Comparison of ENCODE assay signal across 8 cellular contexts in the genomic region with DNA sequence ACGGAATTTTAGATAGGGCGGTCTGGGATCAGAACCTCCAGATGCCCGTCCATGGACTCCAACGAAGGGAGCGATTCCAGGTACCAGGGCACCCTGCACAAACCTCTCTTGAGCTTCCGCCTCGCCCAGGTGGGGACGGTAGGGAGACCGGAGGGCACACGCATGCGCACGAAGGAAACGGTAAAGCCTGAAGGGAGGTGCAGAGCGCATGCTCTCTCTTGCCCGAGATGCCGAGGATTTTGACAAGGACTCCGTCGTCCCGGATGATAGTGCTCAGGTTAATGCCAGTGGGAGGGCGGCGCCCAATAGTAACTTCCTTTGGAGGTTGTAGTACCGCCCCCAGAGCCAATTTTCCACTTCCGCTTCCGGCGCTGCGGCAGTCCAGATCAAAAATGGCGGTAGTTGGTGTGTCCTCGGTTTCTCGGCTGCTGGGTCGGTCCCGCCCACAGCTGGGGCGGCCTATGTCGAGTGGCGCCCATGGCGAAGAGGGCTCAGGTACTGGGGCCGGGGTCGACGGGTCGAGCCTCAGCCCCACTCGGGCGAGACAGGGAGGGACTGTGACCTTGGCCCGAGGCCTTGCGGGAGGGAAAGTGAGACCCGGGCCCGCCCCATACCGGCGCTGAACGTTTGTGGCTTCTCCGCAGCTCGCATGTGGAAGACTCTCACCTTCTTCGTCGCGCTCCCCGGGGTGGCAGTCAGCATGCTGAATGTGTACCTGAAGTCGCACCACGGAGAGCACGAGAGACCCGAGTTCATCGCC. TPM values are rescaled to one million over a fixed set of nuclear protein-coding genes. Genes with fewer than 3 reads are reported as not detected.
DNase-seq lines count a peak whose midpoint lies in the region; ATAC-seq and TF ChIP-seq lines count a peak whose summit lies in the region.

A gene (plus strand): TSS at position 379 of the 760 bp plus-strand sequence. CDS start 14 bp downstream, at position 393.

- H3K4me1 Mint-ChIP-seq in type B pancreatic cell (ENCODE audit: unreplicated experiment), result peaks cover 17% of the 10 kb centered on the region

- H3K9me3 ChIP-seq in adipocyte (ENCODE audit: control insufficient read depth, low read length), result no peaks in the 10 kb centered on the region

- H3K36me3 ChIP-seq in adipocyte (ENCODE audit: control insufficient read depth, insufficient read depth, low read length, severe bottlenecking), result peaks cover 13% of the 10 kb centered on the region

- H3K27me3 ChIP-seq in adipocyte (replicated peaks; ENCODE audit: control insufficient read depth, insufficient read depth, low read length), result no peaks in the 10 kb centered on the region

- peak within 1 kb of the TSS; percentile 80 for H3K4me3 ChIP-seq in GM12875 (ENCODE audit: low read depth, low read length)
- peak within 1 kb of the TSS; percentile 93 for H3K4me3 ChIP-seq in adipocyte (ENCODE audit: low read length)

- no peaks in the 10 kb centered on the region for H3K9me3 Mint-ChIP-seq in type B pancreatic cell

- TF ChIP-seq CTCF in GM12875 (IDR thresholded peaks at IDR 0.05; ENCODE audit: borderline replicate concordance, insufficient read depth, low read depth, low read length), result no peak
- TF ChIP-seq CTCF in type B pancreatic cell (conservative IDR thresholded peaks at IDR 0.05), result no peak

- intact Hi-C loops in cardiac septum (cut with DNase I), result no loop called here

- no peaks in the 10 kb centered on the region for H3K36me3 Mint-ChIP-seq in type B pancreatic cell

- peak within 1 kb of the TSS; percentile 88 for H3K9ac ChIP-seq in adipocyte (ENCODE audit: low read length)

- DNase-seq in NCI-H1436 (lab: John Stamatoyannopoulos, UW) (peak; percentile 99), T follicular helper cell (ENCODE audit: low read depth) (peak; percentile 95), adipocyte (ENCODE audit: low read depth) (peak; percentile 98), cardiac septum (ENCODE audit: low spot score) (peak; percentile 97), pons (ENCODE audit: low spot score) (peak; percentile 96), type B pancreatic cell (ENCODE audit: extremely low spot score, unreplicated experiment) (peak; percentile 94)

- peak within 1 kb of the TSS; percentile 85 for H3K27ac Mint-ChIP-seq in type B pancreatic cell

- no peaks in the 10 kb centered on the region for H3K27me3 Mint-ChIP-seq in type B pancreatic cell

- H3K4me3 Mint-ChIP-seq in type B pancreatic cell, result peak within 1 kb of the TSS; percentile 99

- H3K4me1 ChIP-seq in adipocyte (ENCODE audit: control insufficient read depth, insufficient read depth, low read length), result peaks cover 13% of the 10 kb centered on the region

- peak; percentile 98 for ATAC-seq in HG02798 (IDR thresholded peaks at IDR 0.05; ENCODE audit: poor library complexity, unreplicated experiment)

RNA-seq across cellular contexts. Expression of the gene that starts here (rescaled TPM):
- total RNA-seq in cardiac septum (232 TPM), type B pancreatic cell (ENCODE audit: low replicate concordance) (400 and 501 TPM in 2 replicates)

Comparison
In these comparisons a context has a peak if more than half of its experiments do, and no peak if none do; other contexts are left out.
1. Peak in every context shown above with its lines: DNase-seq, ATAC-seq and H3K4me3 ChIP-seq.